ENCODE assay signal across 8 cellular contexts in the genomic region with DNA sequence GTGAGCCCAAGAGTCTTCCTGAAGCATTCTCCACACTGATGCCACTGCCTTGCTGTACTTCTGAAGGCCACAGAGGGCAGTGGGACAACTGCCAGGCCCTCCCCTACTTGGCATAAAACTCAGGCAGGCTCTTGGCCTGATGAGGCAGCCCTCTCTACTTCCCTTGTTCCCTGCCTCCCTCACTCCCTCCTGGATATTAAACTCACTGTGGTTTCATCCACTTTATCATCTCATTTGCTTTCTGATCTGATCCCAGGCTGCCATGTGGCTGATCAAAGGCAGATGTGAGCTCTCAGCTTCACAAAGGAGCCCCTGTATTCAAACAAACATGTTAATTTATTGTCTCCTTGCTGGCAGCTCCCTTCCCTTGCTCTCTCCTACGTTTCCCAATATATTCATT.
DNase-seq lines count a peak whose midpoint lies in the region; ATAC-seq lines count a peak whose summit lies in the region.

No MANE protein-coding gene starts in this region.

- H3K4me1 ChIP-seq in mesenchymal stem cell (ENCODE audit: control insufficient read depth, insufficient read depth, low read depth, low read length) = peaks cover 3% of the 10 kb centered on the region

- H3K27ac ChIP-seq in mesenchymal stem cell (ENCODE audit: low read length, poor library complexity, severe bottlenecking) = no peak overlapping the region

- 25% methylated on average over 1 of the region's 1 CpG for WGBS in mesenchymal stem cell

- H3K9ac ChIP-seq in mesenchymal stem cell (ENCODE audit: low read length) = no peak overlapping the region

- DNase-seq in Ammon's horn (ENCODE audit: low spot score) (peak; percentile 46), M059J (ENCODE audit: low read depth) (peak; percentile 63), amygdala (lab: John Stamatoyannopoulos, UW) (peak in 33 of 56 donors; percentile 1 to 66 (median 7)), mesenchymal stem cell (peak; percentile 5), middle frontal gyrus (ENCODE audit: extremely low spot score, low spot score) (no peak)

- no peak overlapping the region for H2AK5ac ChIP-seq in mesenchymal stem cell (ENCODE audit: low read length, severe bottlenecking)

- no peaks in the 10 kb centered on the region for H3K36me3 ChIP-seq in mesenchymal stem cell (ENCODE audit: control insufficient read depth in 1 of 2, insufficient read depth in 2 of 2, low read depth in 1 of 2, low read length in 2 of 2)

- H4K8ac ChIP-seq in mesenchymal stem cell (ENCODE audit: low read length) = peak overlapping the region; percentile 46

- ATAC-seq in GM21423 (IDR thresholded peaks at IDR 0.05; ENCODE audit: unreplicated experiment) (no peak), GM21619 (IDR thresholded peaks at IDR 0.05; ENCODE audit: unreplicated experiment) (no peak)
- ATAC-seq in activated CD4-positive, CD25-positive, alpha-beta regulatory T cell treated with anti-CD3 and anti-CD28 coated beads, Interleukin-2, amount 50 U/mL, for 24 hours = no peak

- no peak overlapping the region for H2BK15ac ChIP-seq in mesenchymal stem cell (ENCODE audit: low read depth, poor library complexity, severe bottlenecking)

- H3K4ac ChIP-seq in mesenchymal stem cell (ENCODE audit: low read depth in 1 of 2, low read length in 2 of 2) = peak overlapping the region in 1 of 2 experiments; percentile 26

- no peak overlapping the region for H3K4me2 ChIP-seq in mesenchymal stem cell (ENCODE audit: low read length, poor library complexity, severe bottlenecking)

- H2AFZ ChIP-seq in mesenchymal stem cell (ENCODE audit: low read depth, low read length) = no peak overlapping the region

- no peaks in the 10 kb centered on the region for H3K79me1 ChIP-seq in mesenchymal stem cell (replicated peaks; ENCODE audit: low read length, poor library complexity, severe bottlenecking)

- H3K14ac ChIP-seq in mesenchymal stem cell (ENCODE audit: low read length in 2 of 2) = no peak overlapping the region

- H4K91ac ChIP-seq in mesenchymal stem cell (ENCODE audit: low read length) = no peak overlapping the region

- H3K18ac ChIP-seq in mesenchymal stem cell (ENCODE audit: low read depth in 1 of 2, low read length in 2 of 2) = peak overlapping the region in 1 of 2 experiments; percentile 28

- H3K4me3 ChIP-seq in mesenchymal stem cell (ENCODE audit: insufficient read depth in 1 of 2, low read depth in 1 of 2, low read length in 2 of 2) = no peak overlapping the region

- H3K23ac ChIP-seq in mesenchymal stem cell (ENCODE audit: low read length in 2 of 2) = no peak overlapping the region

- no peaks in the 10 kb centered on the region for H3K27me3 ChIP-seq in mesenchymal stem cell (ENCODE audit: control insufficient read depth in 1 of 2, insufficient read depth in 1 of 2, low read length in 2 of 2)

- peak overlapping the region in 1 of 2 experiments; percentile 18 for H2BK12ac ChIP-seq in mesenchymal stem cell (ENCODE audit: low read length in 2 of 2)

- H2BK5ac ChIP-seq in mesenchymal stem cell (ENCODE audit: low read depth, low read length, poor library complexity, severe bottlenecking) = no peak overlapping the region

- no peak overlapping the region for H2BK120ac ChIP-seq in mesenchymal stem cell (ENCODE audit: low read depth, low read length)

- H3K9me3 ChIP-seq in mesenchymal stem cell (ENCODE audit: control insufficient read depth, low read length) = no peaks in the 10 kb centered on the region
